Comparison of ENCODE assay signal across 10 cellular contexts in the genomic region with DNA sequence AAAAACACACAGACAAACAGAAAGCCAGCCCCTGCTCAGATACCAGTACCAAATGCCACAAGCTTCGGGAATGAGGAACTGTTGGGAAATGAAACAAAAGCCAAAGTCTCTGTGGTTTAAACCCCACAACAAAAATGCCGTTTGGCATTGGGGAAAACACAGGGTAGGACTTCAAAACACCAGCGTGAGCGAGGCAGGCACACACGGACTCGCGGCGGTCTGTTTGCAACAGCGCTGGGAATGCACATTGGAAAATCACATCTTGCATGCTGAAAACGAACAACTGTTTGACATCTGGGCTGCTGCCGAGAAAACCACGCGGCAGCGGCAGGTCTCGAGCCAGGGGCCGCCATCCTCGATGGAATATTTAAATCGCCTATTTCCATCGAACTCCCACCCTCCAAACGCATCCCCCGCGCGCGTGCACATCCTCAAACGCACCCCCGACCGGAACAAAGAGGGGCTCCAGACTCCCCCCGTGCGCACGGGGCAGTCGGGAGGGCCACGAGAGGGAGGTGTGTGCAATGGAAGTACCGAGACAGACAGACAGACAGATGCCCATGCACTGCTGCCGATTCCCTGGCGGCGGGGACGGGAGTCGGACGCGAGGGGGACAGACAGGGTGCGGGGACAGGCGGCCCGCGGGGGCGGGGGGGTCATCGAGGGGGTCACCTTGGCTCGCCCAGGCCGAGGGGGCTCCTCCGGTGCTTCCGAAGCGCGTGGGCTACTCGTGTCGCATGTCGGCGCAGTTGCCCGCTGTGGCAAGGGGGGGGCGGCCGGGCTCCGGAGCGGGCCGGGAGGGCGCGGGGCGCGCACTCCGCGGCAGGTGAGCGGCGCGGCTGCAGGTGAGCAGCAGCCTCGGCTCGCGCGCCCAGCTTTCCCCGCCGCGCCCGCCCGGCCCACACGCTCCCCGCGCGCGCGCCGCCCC. TPM values are rescaled to one million over a fixed set of nuclear protein-coding genes. Genes with fewer than 3 reads are reported as not detected.
DNase-seq lines count a peak whose midpoint lies in the region; ATAC-seq, FAIRE-seq and TF ChIP-seq lines count a peak whose summit lies in the region.
"Had no signal": no experiment of that assay in that cellular context is flagged by ENCODE, and none has a peak within 500 bp of the region (broad histone marks: within the 10 kb centered on the region; RNA-seq: fewer than 3 reads in every experiment).

A gene with protein sequence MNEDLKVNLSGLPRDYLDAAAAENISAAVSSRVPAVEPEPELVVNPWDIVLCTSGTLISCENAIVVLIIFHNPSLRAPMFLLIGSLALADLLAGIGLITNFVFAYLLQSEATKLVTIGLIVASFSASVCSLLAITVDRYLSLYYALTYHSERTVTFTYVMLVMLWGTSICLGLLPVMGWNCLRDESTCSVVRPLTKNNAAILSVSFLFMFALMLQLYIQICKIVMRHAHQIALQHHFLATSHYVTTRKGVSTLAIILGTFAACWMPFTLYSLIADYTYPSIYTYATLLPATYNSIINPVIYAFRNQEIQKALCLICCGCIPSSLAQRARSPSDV (minus strand): TSS at position 880 of the 928 bp plus-strand sequence. CDS start 959 bp downstream, outside the sequence.

- H3K27me3 ChIP-seq in endothelial cell of umbilical vein (ENCODE audit: control insufficient read depth in 2 of 2, insufficient read depth in 2 of 2, low read length in 2 of 2), result peaks cover 40 to 48% of the 10 kb centered on the region in 2 experiments
- H3K27me3 ChIP-seq in osteoblast (ENCODE audit: insufficient read depth, low read length), result peaks cover 65% of the 10 kb centered on the region
- H3K27me3 ChIP-seq: thyroid gland had no signal

- CTCF ChIA-PET in endothelial cell of umbilical vein (lab: Charles Lee), result no interaction called here

- ATAC-seq in HG03442 (IDR thresholded peaks at IDR 0.05; ENCODE audit: unreplicated experiment), result no peak
- no peak for ATAC-seq in HG03280 (IDR thresholded peaks at IDR 0.05; ENCODE audit: unreplicated experiment)

- POLR2A ChIA-PET in endothelial cell of umbilical vein (lab: Charles Lee), result no interaction called here

- no peaks in the 10 kb centered on the region for H3K79me2 ChIP-seq in endothelial cell of umbilical vein (ENCODE audit: control insufficient read depth, insufficient read depth, low read length)
- no peaks in the 10 kb centered on the region for H3K79me2 ChIP-seq in osteoblast (ENCODE audit: insufficient read depth, low read length)

- dilution Hi-C loops in endothelial cell of umbilical vein (cut with MboI; ENCODE audit: extremely low pct_ligation_motif_present, low sequenced_read_pairs), result no loop called here

- H3K4me2 ChIP-seq in endothelial cell of umbilical vein (ENCODE audit: insufficient read depth, low read length) (no peak within 1 kb of the TSS), osteoblast (ENCODE audit: insufficient read depth, low read length) (peak within 1 kb of the TSS; percentile 30)

- H3K4me3 ChIP-seq in endothelial cell of umbilical vein (replicated peaks in 1 of 3; ENCODE audit: insufficient read depth in 1 of 3, low read depth in 1 of 3, low read length in 3 of 3), result no peak within 1 kb of the TSS
- peak within 1 kb of the TSS; percentile 10 for H3K4me3 ChIP-seq in osteoblast (ENCODE audit: insufficient read depth, low read length)
- H3K4me3 ChIP-seq: thyroid gland had no signal

- intact Hi-C loops in endothelial cell of umbilical vein (cut with micrococcal nuclease), result no loop called here

- H4K20me1 ChIP-seq in endothelial cell of umbilical vein (replicated peaks; ENCODE audit: control insufficient read depth, extremely low read depth, insufficient read depth, low read length), result no peaks in the 10 kb centered on the region
- no peaks in the 10 kb centered on the region for H4K20me1 ChIP-seq in osteoblast (ENCODE audit: insufficient read depth, low read length)

- H3K9ac ChIP-seq in endothelial cell of umbilical vein (replicated peaks; ENCODE audit: extremely low read depth, insufficient read depth, low read length), result no peak within 1 kb of the TSS

- BruUV-seq in endothelial cell of umbilical vein (replicated peaks; lab: Mats Ljungman, UMichigan), result no TSS peak

- no peaks in the 10 kb centered on the region for H3K36me3 ChIP-seq in endothelial cell of umbilical vein (ENCODE audit: control insufficient read depth in 2 of 2, extremely low read depth in 1 of 2, insufficient read depth in 2 of 2, low read length in 2 of 2)
- no peaks in the 10 kb centered on the region for H3K36me3 ChIP-seq in osteoblast (ENCODE audit: insufficient read depth, low read length)
- H3K36me3 ChIP-seq: thyroid gland had no signal

- H3K9me3 ChIP-seq in endothelial cell of umbilical vein (replicated peaks; ENCODE audit: control insufficient read depth, insufficient read depth, low read length), result no peaks in the 10 kb centered on the region
- H3K9me3 ChIP-seq in osteoblast (ENCODE audit: low read depth, low read length), result no peaks in the 10 kb centered on the region
- H3K9me3 ChIP-seq: thyroid gland had no signal

- no peak for TF ChIP-seq CTCF in endothelial cell of umbilical vein (IDR thresholded peaks at IDR 0.05; ENCODE audit: extremely low read depth in 1 of 2, insufficient read depth in 1 of 2, low read depth in 1 of 2, low read length in 2 of 2)
- no peak for TF ChIP-seq CTCF in osteoblast (IDR thresholded peaks at IDR 0.05; ENCODE audit: extremely low read depth, low read depth, low read length)

- no peak for FAIRE-seq in endothelial cell of umbilical vein (lab: Jason Lieb, UNC)
- FAIRE-seq: GM18507 had no signal

- H3K27ac ChIP-seq in endothelial cell of umbilical vein (ENCODE audit: insufficient read depth, low read depth, low read length) (no peak within 1 kb of the TSS), osteoblast (ENCODE audit: low read depth, low read length) (no peak within 1 kb of the TSS)
- H3K27ac ChIP-seq: thyroid gland had no signal

- peak; percentile 80 for DNase-seq in COLO668 (lab: John Stamatoyannopoulos, UW; ENCODE audit: unreplicated experiment)
- peak; percentile 20 for DNase-seq in NCI-H146 treated with DMSO at 0.1 percent for 48 hours (lab: John Stamatoyannopoulos, UW; ENCODE audit: unreplicated experiment)
- DNase-seq in endothelial cell of umbilical vein (ENCODE audit: low read depth, low spot score), result peak; percentile 3
- peak; percentile 87 for DNase-seq in osteoblast (ENCODE audit: insufficient read length, low spot score, missing footprints)
- no peak for DNase-seq in activated CD4-positive, alpha-beta T cell treated with anti-CD3 and anti-CD28 coated beads for 48 hours
- DNase-seq in OCI-M2 (lab: John Stamatoyannopoulos, UW; ENCODE audit: unreplicated experiment), result no peak
- DNase-seq: thyroid gland had no signal

- H2AFZ ChIP-seq in endothelial cell of umbilical vein (ENCODE audit: low read depth, low read length), result no peak within 1 kb of the TSS
- H2AFZ ChIP-seq in osteoblast (ENCODE audit: low read length), result no peak within 1 kb of the TSS

- H3K4me1 ChIP-seq in endothelial cell of umbilical vein (ENCODE audit: control insufficient read depth, extremely low read depth, insufficient read depth, low read length) (no peaks in the 10 kb centered on the region), osteoblast (ENCODE audit: insufficient read depth, low read length) (no peaks in the 10 kb centered on the region)

- TF ChIP-seq POLR2A in endothelial cell of umbilical vein (IDR thresholded peaks at IDR 0.05; ENCODE audit: low read depth, low read length), result no peak

- H3K9me1 ChIP-seq in endothelial cell of umbilical vein (replicated peaks; ENCODE audit: control insufficient read depth, extremely low read depth, insufficient read depth, low read length), result no peaks in the 10 kb centered on the region

TF ChIP-seq in endothelial cell of umbilical vein, 7 proteins besides CTCF, POLR2A, EP300 and RAD21:
- TF ChIP-seq MAX (IDR thresholded peaks at IDR 0.05; ENCODE audit: insufficient read depth, insufficient read length) (no peak), EZH2 (IDR thresholded peaks at IDR 0.05; ENCODE audit: borderline replicate concordance, low read depth, low read length, severe bottlenecking) (peak; percentile 82)

RNA-seq across cellular contexts. Expression of the gene that starts here (rescaled TPM):
- total RNA-seq in endothelial cell of umbilical vein (not detected in 2 replicates), osteoblast (not detected in 2 replicates)
- polyA plus RNA-seq in endothelial cell of umbilical vein, result not detected in 2 replicates
- not detected in 2 replicates for polyA plus RNA-seq in endothelial cell of umbilical vein (2011; cell fraction: cytosol; rRNA removed)
- polyA plus RNA-seq in endothelial cell of umbilical vein (2011; cell fraction: nucleus; rRNA removed), result not detected in 2 replicates
- not detected in 2 replicates for polyA plus RNA-seq in endothelial cell of umbilical vein (2012)
- polyA minus RNA-seq in endothelial cell of umbilical vein, result not detected in 2 replicates
- polyA minus RNA-seq in endothelial cell of umbilical vein (2011; cell fraction: cytosol; rRNA and poly(A)+ RNA removed), result not detected
- not detected in 2 replicates for polyA minus RNA-seq in endothelial cell of umbilical vein (2011; cell fraction: nucleus; rRNA and poly(A)+ RNA removed)

Comparison
In these comparisons a context has a peak if more than half of its experiments do, and no peak if none do; other contexts are left out.
1. Peak in DNase-seq in endothelial cell of umbilical vein; RNA of the gene not detected or under 1 TPM.
2. Peak in DNase-seq, H3K4me3 ChIP-seq and H3K4me2 ChIP-seq in osteoblast; RNA of the gene not detected or under 1 TPM.
3. DNase-seq: peak in COLO668 (single experiment) and NCI-H146 treated with DMSO at 0.1 percent for 48 hours (single experiment); none in activated CD4-positive, alpha-beta T cell treated with anti-CD3 and anti-CD28 coated beads for 48 hours (single experiment) and OCI-M2 (single experiment).